In the genomic region with DNA sequence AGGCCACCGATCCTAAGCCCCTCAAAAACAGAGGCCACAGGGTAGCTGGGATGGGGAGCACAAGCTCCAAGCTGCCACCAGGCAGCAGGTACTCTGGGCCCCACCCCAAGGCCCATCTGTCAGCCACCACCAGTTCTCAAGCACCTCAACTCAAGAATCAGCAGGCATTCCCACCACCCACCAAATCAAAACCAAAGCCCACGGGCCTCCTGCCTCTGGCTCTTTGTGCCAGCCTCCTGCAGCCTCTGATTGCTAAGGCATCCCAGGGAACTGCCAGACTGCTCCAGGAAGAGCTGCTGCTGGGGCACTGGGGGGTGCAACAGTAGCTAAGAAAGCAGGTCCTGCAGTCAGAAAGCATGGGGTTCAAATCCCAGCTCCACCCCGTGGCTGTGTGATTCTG, we compare ENCODE assay signal across 3 cellular contexts.
TF ChIP-seq lines count a peak whose summit lies in the region.

No MANE protein-coding gene starts in this region.

TF ChIP-seq in IMR-90, 13 proteins besides CTCF, POLR2A, EP300 and RAD21:
- no peak for TF ChIP-seq SMC3 (IDR thresholded peaks at IDR 0.05; ENCODE audit: low read depth, low read length)
TF ChIP-seq in IMR-90: peak in this region for 0.

TF ChIP-seq in H1, 55 proteins besides CTCF, POLR2A, EP300 and RAD21:
- TF ChIP-seq MAFK (IDR thresholded peaks at IDR 0.05; ENCODE audit: low read depth, low read length) (no peak), SRF (IDR thresholded peaks at IDR 0.05; ENCODE audit: low read depth, low read length) (no peak), BACH1 (IDR thresholded peaks at IDR 0.05; ENCODE audit: low read length) (no peak), YY1 (IDR thresholded peaks at IDR 0.05; ENCODE audit: low read depth, low read length) (no peak), SP2 (IDR thresholded peaks at IDR 0.05; ENCODE audit: low read length) (no peak), EGR1 (IDR thresholded peaks at IDR 0.05; ENCODE audit: borderline replicate concordance, low read depth, low read length) (no peak), BCL11A (IDR thresholded peaks at IDR 0.05; ENCODE audit: low read depth in 2 of 2, low read length in 2 of 2) (no peak), TAF7 (optimal IDR thresholded peaks at IDR 0.05; ENCODE audit: borderline replicate concordance, low read depth, low read length) (no peak), GABPA (IDR thresholded peaks at IDR 0.05; ENCODE audit: borderline replicate concordance, insufficient read depth, low read length) (no peak), BRCA1 (IDR thresholded peaks at IDR 0.05; ENCODE audit: low read depth, low read length) (no peak)

TF ChIP-seq in HEK293T, 16 proteins besides CTCF, POLR2A, EP300 and RAD21:
- TF ChIP-seq TARDBP (IDR thresholded peaks at IDR 0.05), result no peak
- TF ChIP-seq NFRKB (IDR thresholded peaks at IDR 0.05), result no peak
- TF ChIP-seq L3MBTL2 (conservative IDR thresholded peaks at IDR 0.05), result no peak
- no peak for TF ChIP-seq ARNT (IDR thresholded peaks at IDR 0.05)
- TF ChIP-seq HDGF (IDR thresholded peaks at IDR 0.05; ENCODE audit: borderline replicate concordance), result no peak
- no peak for TF ChIP-seq FOXA1 (IDR thresholded peaks at IDR 0.05)
- no peak for TF ChIP-seq ELF4 (IDR thresholded peaks at IDR 0.05)
- TF ChIP-seq SUZ12 (IDR thresholded peaks at IDR 0.05), result no peak
- TF ChIP-seq, protein P1, sequence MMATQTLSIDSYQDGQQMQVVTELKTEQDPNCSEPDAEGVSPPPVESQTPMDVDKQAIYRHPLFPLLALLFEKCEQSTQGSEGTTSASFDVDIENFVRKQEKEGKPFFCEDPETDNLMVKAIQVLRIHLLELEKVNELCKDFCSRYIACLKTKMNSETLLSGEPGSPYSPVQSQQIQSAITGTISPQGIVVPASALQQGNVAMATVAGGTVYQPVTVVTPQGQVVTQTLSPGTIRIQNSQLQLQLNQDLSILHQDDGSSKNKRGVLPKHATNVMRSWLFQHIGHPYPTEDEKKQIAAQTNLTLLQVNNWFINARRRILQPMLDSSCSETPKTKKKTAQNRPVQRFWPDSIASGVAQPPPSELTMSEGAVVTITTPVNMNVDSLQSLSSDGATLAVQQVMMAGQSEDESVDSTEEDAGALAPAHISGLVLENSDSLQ (IDR thresholded peaks at IDR 0.05), result no peak
- no peak for TF ChIP-seq CTBP1 (IDR thresholded peaks at IDR 0.05; ENCODE audit: borderline replicate concordance)
- no peak for TF ChIP-seq LEF1 (IDR thresholded peaks at IDR 0.05; ENCODE audit: borderline replicate concordance)
- no peak for TF ChIP-seq FOXM1 (IDR thresholded peaks at IDR 0.05; ENCODE audit: borderline replicate concordance)
- TF ChIP-seq ZNF384 (IDR thresholded peaks at IDR 0.05), result no peak
- no peak for TF ChIP-seq FOXK2 (IDR thresholded peaks at IDR 0.05)
- TF ChIP-seq SP1 (IDR thresholded peaks at IDR 0.05), result no peak
